Comparison of ENCODE assay signal across 1 cellular context in the genomic region with DNA sequence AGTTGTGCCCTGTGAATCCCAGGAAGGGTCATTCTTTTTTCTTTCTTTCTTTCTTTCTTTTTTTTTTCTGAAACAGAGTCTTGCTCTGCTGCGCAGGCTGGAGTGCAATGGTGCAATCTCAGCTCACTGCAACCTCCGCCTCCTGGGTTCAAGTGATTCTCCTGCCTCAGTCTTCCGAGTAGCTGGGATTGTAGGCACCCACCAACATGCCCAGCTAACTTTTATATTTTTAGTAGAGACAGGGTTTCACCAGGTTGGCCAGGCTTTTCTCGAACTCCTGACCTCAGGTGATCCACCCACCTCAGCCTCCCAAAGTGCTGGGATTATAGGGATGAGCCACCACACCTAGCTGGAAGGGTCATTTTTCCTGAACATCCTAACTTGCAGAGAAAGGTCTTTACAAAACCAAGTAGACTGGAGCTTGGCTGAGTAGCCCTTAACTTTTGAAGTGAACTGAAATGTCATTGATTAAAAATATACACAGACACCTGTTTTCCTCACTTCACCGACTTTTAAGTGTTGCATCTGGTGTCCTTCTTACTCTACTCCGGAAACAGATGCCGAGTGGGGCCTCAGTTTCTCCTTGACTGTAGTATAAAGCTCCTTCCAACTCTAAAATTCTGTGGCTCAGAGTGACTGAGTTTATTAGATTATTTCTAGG. TPM values are rescaled to one million over a fixed set of nuclear protein-coding genes. Genes with fewer than 3 reads are reported as not detected.
"Had no signal": no experiment of that assay in that cellular context is flagged by ENCODE, and none has a peak within 500 bp of the region (broad histone marks: within the 10 kb centered on the region; RNA-seq: fewer than 3 reads in every experiment).

No MANE protein-coding gene starts in this region.

RNA-seq across cellular contexts. Expression of a gene that starts 39.2 kb away (rescaled TPM):
- total RNA-seq: stomach had no signal
